In the genomic region with DNA sequence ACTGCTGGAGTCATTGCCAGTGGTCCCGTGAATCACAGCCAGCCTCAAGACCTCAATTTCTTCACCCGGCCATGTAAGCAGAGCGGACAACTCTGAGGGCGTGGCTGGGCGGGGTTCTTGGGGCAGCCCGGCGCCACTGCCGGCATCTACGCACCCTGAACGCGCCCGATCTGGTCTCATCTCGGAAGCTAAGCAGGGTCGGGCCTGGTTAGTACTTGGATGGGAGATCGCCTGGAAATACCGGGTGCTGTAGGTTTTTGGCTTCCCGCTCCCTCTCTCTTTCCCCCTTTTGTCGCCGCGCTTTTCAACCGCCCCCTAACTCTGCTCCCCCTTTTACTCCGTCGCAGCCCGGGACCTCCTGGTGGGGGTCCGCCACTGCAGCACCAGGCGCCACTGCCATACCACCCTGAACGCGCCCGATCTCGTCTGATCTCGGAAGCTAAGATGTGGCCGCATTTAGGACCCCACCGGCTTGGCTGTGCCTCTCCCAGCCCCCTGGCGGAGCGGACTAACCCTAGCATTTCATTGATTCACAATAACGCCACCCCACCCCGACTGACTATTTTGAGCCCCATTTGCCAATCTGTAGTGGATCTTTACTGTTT, we compare ENCODE assay signal across 7 cellular contexts. TPM values are rescaled to one million over a fixed set of nuclear protein-coding genes. Genes with fewer than 3 reads are reported as not detected.
DNase-seq lines count a peak whose midpoint lies in the region; ATAC-seq, FAIRE-seq and TF ChIP-seq lines count a peak whose summit lies in the region.

No MANE protein-coding gene starts in this region.

- no peaks in the 10 kb centered on the region for H3K9me2 ChIP-seq in MM.1S (replicated peaks; ENCODE audit: insufficient read depth, low read length)

- H3K27ac ChIP-seq in GM12878 (ENCODE audit: control insufficient read depth, insufficient read depth): no peak overlapping the region
- H3K27ac ChIP-seq in MM.1S (ENCODE audit: low read length): no peak overlapping the region

- peak; percentile 73 for DNase-seq in GM20000 (ENCODE audit: low spot score)
- peak; percentile 40 for DNase-seq in SIG-M5 (lab: John Stamatoyannopoulos, UW)
- DNase-seq in GM12878 (ENCODE audit: low read depth, low spot score): no peak
- DNase-seq in iris pigment epithelial cell (ENCODE audit: low read depth): peak; percentile 84
- peak; percentile 42 for DNase-seq in stimulated activated CD4-positive, alpha-beta T cell treated with anti-CD3 and anti-CD28 coated beads, Interleukin-4, amount 100 ng/mL, for 24 hours
- DNase-seq in MM.1S: no peak
- DNase-seq in G401 (ENCODE audit: low spot score): no peak

- H3K9ac ChIP-seq in GM12878 (ENCODE audit: control insufficient read depth, insufficient read depth, low read length) (no peak overlapping the region), MM.1S (ENCODE audit: low read length) (no peak overlapping the region)

- H3K79me2 ChIP-seq in GM12878 (ENCODE audit: control insufficient read depth, insufficient read depth, low read length): no peaks in the 10 kb centered on the region
- H3K79me2 ChIP-seq in MM.1S (ENCODE audit: low read length): no peaks in the 10 kb centered on the region

- BruUV-seq in GM12878 (replicated peaks; lab: Mats Ljungman, UMichigan): no TSS peak

- RAD21 ChIA-PET in GM12878 (lab: Charles Lee; ENCODE audit: unreplicated experiment): interaction anchor here (1.3 kb wide), 1 partner anchor 17 kb away, joined by 3 read pairs; no protein-coding TSS in a partner anchor

- TF ChIP-seq RAD21 in GM12878 (IDR thresholded peaks at IDR 0.05; ENCODE audit: insufficient read depth, low read depth, low read length): no peak

- peak; percentile 96 for ATAC-seq in GM12878

- SMC1A ChIA-PET in GM12878 (lab: Charles Lee; ENCODE audit: uncharacterized antibody, unreplicated experiment): interaction anchor here (1.3 kb wide), 1 partner anchor 20 kb away, joined by 3 read pairs; no protein-coding TSS in a partner anchor

- H2AFZ ChIP-seq in GM12878 (ENCODE audit: control insufficient read depth, low read depth, low read length): 0 out of 2 replicates have a peak overlapping the region, but pooled peaks have one; percentile 29
- no peak overlapping the region for H2AFZ ChIP-seq in MM.1S (ENCODE audit: low read length)

- CTCF ChIA-PET in GM12878 (lab: Yijun Ruan, JAX): interaction anchor here (0.6 to 1.5 kb wide), 5 partner anchors 12 to 163 kb away, joined by 3 to 4 read pairs (median 3); no protein-coding TSS in a partner anchor

- TF ChIP-seq POLR2A in GM12878 (IDR thresholded peaks at IDR 0.05; ENCODE audit: low read depth, low read length): no peak

- H3K36me3 ChIP-seq in GM12878 (ENCODE audit: control insufficient read depth in 2 of 2, insufficient read depth in 2 of 2, low read length in 1 of 2) (no peaks in the 10 kb centered on the region), MM.1S (replicated peaks; ENCODE audit: insufficient read depth, low read length) (no peaks in the 10 kb centered on the region)

- no peak for TF ChIP-seq EP300 in GM12878 (IDR thresholded peaks at IDR 0.05; ENCODE audit: borderline replicate concordance in 1 of 2, control insufficient read depth in 1 of 2, low read depth in 2 of 2, low read length in 2 of 2)

- H3F3A ChIP-seq in MM.1S (ENCODE audit: insufficient read depth, low read length): no peaks in the 10 kb centered on the region

- POLR2A ChIA-PET in GM12878 (lab: Charles Lee): no interaction called here

- in situ Hi-C loops in GM12878 (cut with MboI) (no loop called here), G401 (cut with HindIII; ENCODE audit: low sequenced_read_pairs) (no loop called here)

- under 1% methylated on average over 37 of the region's 37 CpGs for whole genome bisulfite sequencing in GM12878 (ENCODE audit: insufficient coverage, insufficient replicate concordance, low lambda C conversion rate, missing lambda C conversion rate)

- no peak for TF ChIP-seq CTCF in GM20000 (IDR thresholded peaks at IDR 0.05; ENCODE audit: extremely low read depth, missing control alignments)
- TF ChIP-seq CTCF in GM12878 (IDR thresholded peaks at IDR 0.05 in 2 of 3, conservative IDR thresholded peaks at IDR 0.05 in 1 of 3; ENCODE audit: control insufficient read depth in 2 of 3, extremely low read depth in 1 of 3, insufficient read depth in 1 of 3, low read depth in 3 of 3, low read length in 3 of 3): peak in 2 of 3 experiments; percentile 18 to 32; a peak in 2 of 6 replicates
- no peak for TF ChIP-seq CTCF in MM.1S (IDR thresholded peaks at IDR 0.05; ENCODE audit: low read length)

- H4K20me1 ChIP-seq in GM12878 (ENCODE audit: control insufficient read depth, insufficient read depth) (no peaks in the 10 kb centered on the region), MM.1S (ENCODE audit: insufficient read depth, low read length) (no peaks in the 10 kb centered on the region)

- H3K4me3 ChIP-seq in GM12878 (no peak overlapping the region), MM.1S (ENCODE audit: low read length) (no peak overlapping the region)

- H3K27me3 ChIP-seq in GM12878 (replicated peaks in 1 of 2; ENCODE audit: control insufficient read depth in 2 of 2, insufficient read depth in 2 of 2, low read length in 1 of 2) (peaks cover 3 to 11% of the 10 kb centered on the region in 2 experiments), MM.1S (replicated peaks; ENCODE audit: insufficient read depth, low read length) (no peaks in the 10 kb centered on the region)

- no peak for FAIRE-seq in GM12878 (lab: Jason Lieb, UNC)

- H3K4me1 ChIP-seq in GM12878 (ENCODE audit: control insufficient read depth, insufficient read depth, low read length) (no peaks in the 10 kb centered on the region), MM.1S (ENCODE audit: low read length) (no peaks in the 10 kb centered on the region)

- H3K4me2 ChIP-seq in GM12878 (ENCODE audit: control insufficient read depth, insufficient read depth): peak overlapping the region; percentile 59; the same call in 1 of the 2 replicates
- no peak overlapping the region for H3K4me2 ChIP-seq in MM.1S (ENCODE audit: low read depth, low read length)

- H3K9me3 ChIP-seq in GM12878 (replicated peaks; ENCODE audit: control insufficient read depth, insufficient read depth, low read length) (no peaks in the 10 kb centered on the region), MM.1S (replicated peaks; ENCODE audit: insufficient read depth, low read length) (no peaks in the 10 kb centered on the region)

- intact Hi-C loops in GM12878 (cut with micrococcal nuclease; ENCODE audit: unreplicated experiment): no loop called here

TF ChIP-seq in GM12878, 131 proteins besides CTCF, POLR2A, EP300 and RAD21 (continues in another document):
- peak; percentile 84 for TF ChIP-seq NBN (IDR thresholded peaks at IDR 0.05)
- no peak for TF ChIP-seq CHD1 (IDR thresholded peaks at IDR 0.05; ENCODE audit: low read depth, low read length)
- 0 out of 2 replicates have a peak, but pooled peaks have one; percentile 40 for TF ChIP-seq SREBF2 (IDR thresholded peaks at IDR 0.05; ENCODE audit: low read length)
- TF ChIP-seq POU2F2 (IDR thresholded peaks at IDR 0.05; ENCODE audit: borderline replicate concordance, low read depth, low read length): peak; percentile 12; the same call in 1 of the 3 replicates
- TF ChIP-seq BHLHE40 (IDR thresholded peaks at IDR 0.05; ENCODE audit: borderline replicate concordance in 1 of 2, low read depth in 2 of 2, low read length in 1 of 2): peak in 1 of 2 experiments; percentile 16; a peak in 1 of 4 replicates

RNA-seq across cellular contexts. Expression of a gene that starts 25.3 kb away (rescaled TPM):
- 0.56 and 0.61 TPM in 2 replicates for total RNA-seq in GM12878 (2013; cell fraction: nucleolus; rRNA removed)
- total RNA-seq in GM12878 (2014; rRNA removed) (0.16 and 0.40 TPM in 2 replicates), GM12878 (2014; rRNA removed; fragmentation: Illumina TruSeq; extraction: Trizol) (0.13 and 0.14 TPM in 2 replicates), GM12878 (2021) (0.21 and 0.23 TPM in 2 replicates)
- polyA plus RNA-seq in GM12878 (2011; ENCODE audit: low read depth): 0.21 TPM
- polyA plus RNA-seq in GM12878 (2011; rRNA removed) (0.22 and 0.43 TPM in 2 replicates), GM12878 (2014; fragmentation: Illumina TruSeq; extraction: Trizol) (0.41 and 0.60 TPM in 2 replicates), GM12878 (2014; fragmentation: Nextera tagmentation; extraction: Ambion mirVana) (under 1 TPM; 0.04 to 0.05 TPM), GM12878 (2014; rRNA removed) (0.17 and 0.49 TPM in 2 replicates), GM12878 (2016; fragmentation: Nextera tagmentation; extraction: Ambion mirVana) (under 1 TPM in 1 of 2 experiments, not detected in 1; 0.35 TPM)
- 0.03 and 0.27 TPM in 2 replicates for polyA plus RNA-seq in GM12878 (2011; cell fraction: cytosol; rRNA removed)
- 0.38 and 0.52 TPM in 2 replicates for polyA plus RNA-seq in GM12878 (2011; cell fraction: nucleus; rRNA removed)
- 0.38 and 0.39 TPM in 2 replicates for polyA plus RNA-seq in GM12878 (2012)
- polyA minus RNA-seq in GM12878 (2011; rRNA and poly(A)+ RNA removed): 0.10 and 0.73 TPM in 2 replicates
- not detected in 2 replicates for polyA minus RNA-seq in GM12878 (2011; cell fraction: cytosol; rRNA and poly(A)+ RNA removed)
- 0.12 and 0.38 TPM in 2 replicates for polyA minus RNA-seq in GM12878 (2011; cell fraction: nucleus; rRNA and poly(A)+ RNA removed)
- total RNA-seq in G401 (2014; rRNA removed; shearing (Covaris generic)): 0.81 TPM in 1 of 2 replicates, not detected in the other

RNA-seq across cellular contexts. Expression of a gene that starts 41.8 kb away (rescaled TPM):
- 55.0 and 55.9 TPM in 2 replicates for total RNA-seq in GM12878 (2013; cell fraction: nucleolus; rRNA removed)
- total RNA-seq in GM12878 (2014; rRNA removed) (31.8 and 36.0 TPM in 2 replicates), GM12878 (2014; rRNA removed; fragmentation: Illumina TruSeq; extraction: Trizol) (50.0 and 53.9 TPM in 2 replicates), GM12878 (2021) (28.1 and 33.0 TPM in 2 replicates)
- 23.4 TPM for polyA plus RNA-seq in GM12878 (2011; ENCODE audit: low read depth)
- polyA plus RNA-seq in GM12878 (2011; rRNA removed) (39.9 and 49.4 TPM in 2 replicates), GM12878 (2014; fragmentation: Illumina TruSeq; extraction: Trizol) (48.5 and 61.8 TPM in 2 replicates), GM12878 (2014; fragmentation: Nextera tagmentation; extraction: Ambion mirVana) (10 to 100 TPM; 33.6 to 44.3 TPM), GM12878 (2014; rRNA removed) (23.8 and 31.2 TPM in 2 replicates), GM12878 (2016; fragmentation: Nextera tagmentation; extraction: Ambion mirVana) (10 to 100 TPM; 66.3 to 75.6 TPM)
- polyA plus RNA-seq in GM12878 (2011; cell fraction: cytosol; rRNA removed): 15.5 and 17.9 TPM in 2 replicates
- 16.9 and 20.0 TPM in 2 replicates for polyA plus RNA-seq in GM12878 (2011; cell fraction: nucleus; rRNA removed)
- polyA plus RNA-seq in GM12878 (2012): 28.5 and 32.5 TPM in 2 replicates
- 22.0 and 27.6 TPM in 2 replicates for polyA minus RNA-seq in GM12878 (2011; rRNA and poly(A)+ RNA removed)
- 14.4 and 17.8 TPM in 2 replicates for polyA minus RNA-seq in GM12878 (2011; cell fraction: cytosol; rRNA and poly(A)+ RNA removed)
- 6.3 and 8.8 TPM in 2 replicates for polyA minus RNA-seq in GM12878 (2011; cell fraction: nucleus; rRNA and poly(A)+ RNA removed)
- 86.0 and 136 TPM in 2 replicates for total RNA-seq in G401 (2014; rRNA removed; shearing (Covaris generic))

Comparison
In these comparisons a context has a peak if more than half of its experiments do, and no peak if none do; other contexts are left out.
1. DNase-seq: peak in GM20000 (single experiment), SIG-M5 (single experiment), iris pigment epithelial cell (single experiment) and stimulated activated CD4-positive, alpha-beta T cell treated with anti-CD3 and anti-CD28 coated beads, Interleukin-4, amount 100 ng/mL, for 24 hours (single experiment); none in GM12878 (single experiment), MM.1S (single experiment) and G401 (single experiment).
2. CTCF ChIP-seq: peak in GM12878 (2 of 3); none in GM20000 (single experiment) and MM.1S (single experiment).